In the genomic region with DNA sequence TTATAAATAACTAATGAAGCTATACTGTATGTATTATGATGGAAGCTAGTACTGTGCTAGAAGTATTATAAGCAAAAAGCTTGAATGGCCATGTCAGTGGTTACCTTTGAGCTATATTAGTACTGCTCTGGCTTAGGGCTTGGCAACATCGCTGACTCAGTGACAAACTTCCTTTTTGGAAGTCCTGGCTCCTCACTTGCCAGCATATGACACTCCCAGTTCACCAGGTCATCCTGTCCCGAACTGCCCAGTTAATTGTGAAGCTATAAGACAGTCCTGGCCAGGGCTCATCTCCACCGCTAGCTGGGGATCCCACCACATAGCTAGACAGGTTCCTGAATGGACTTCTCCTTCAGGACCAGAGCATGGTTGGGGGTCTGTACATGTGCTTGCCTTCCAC, we compare ENCODE assay signal across 15 cellular contexts. TPM values are rescaled to one million over a fixed set of nuclear protein-coding genes. Genes with fewer than 3 reads are reported as not detected.
A peak's percentile ranks its signal among the peaks of the same experiment; 100 is the strongest.
DNase-seq lines count a peak whose midpoint lies in the region; ATAC-seq, FAIRE-seq and TF ChIP-seq lines count a peak whose summit lies in the region.
"Had no signal": no experiment of that assay in that cellular context is flagged by ENCODE, and none has a peak within 500 bp of the region (broad histone marks: within the 10 kb centered on the region; RNA-seq: fewer than 3 reads in every experiment).

No MANE protein-coding gene starts in this region.

- CTCF ChIA-PET in H1 (lab: Charles Lee; ENCODE audit: partially characterized antibody): no interaction called here

- H3K23ac ChIP-seq in H1 (ENCODE audit: insufficient read length): no peak overlapping the region

- H3K9ac ChIP-seq in H1 (replicated peaks in 1 of 4; ENCODE audit: extremely low read depth in 1 of 4, low read depth in 3 of 4, low read length in 3 of 4): no peak overlapping the region

- H3K56ac ChIP-seq in H1 (replicated peaks; ENCODE audit: insufficient read length, low read depth, low read length): no peak overlapping the region

- DNase-seq in MG63 (peak; percentile 76), H1 (ENCODE audit: low read depth in 1 of 2, low spot score in 2 of 2) (no peak), lower lobe of right lung (no peak), thoracic aorta (ENCODE audit: low spot score) (no peak), DMS114 treated with DMSO at 0.1 percent for 48 hours (lab: John Stamatoyannopoulos, UW; ENCODE audit: unreplicated experiment) (no peak), transverse colon (no peak)
- DNase-seq: amniotic stem cell; effector memory CD4-positive, alpha-beta T cell; NCI-H2171; stimulated activated CD4-positive, alpha-beta T cell treated with anti-CD3 and anti-CD28 coated beads, Interleukin-2, amount 100 ng/mL, for 24 hours; stimulated activated naive CD4-positive, alpha-beta T cell; T-helper 9 cell had no signal

- intact Hi-C loops in lower lobe of right lung (cut with DNase I): no loop called here
- intact Hi-C loops in transverse colon (cut with DNase I; ENCODE audit: low total_unique reads): no loop called here

- H3K23me2 ChIP-seq in H1 (ENCODE audit: low read depth, low read length): no peaks in the 10 kb centered on the region

- H2BK12ac ChIP-seq in H1 (ENCODE audit: low read depth, low read length): no peak overlapping the region

- H3K79me1 ChIP-seq in H1 (ENCODE audit: low read depth, low read length): peaks cover 2% of the 10 kb centered on the region; the same call in 1 of the 2 replicates

- no peaks in the 10 kb centered on the region for H4K20me1 ChIP-seq in H1 (replicated peaks in 1 of 2; ENCODE audit: control insufficient read depth in 1 of 2, insufficient read depth in 2 of 2, low read length in 2 of 2)

- no peak for FAIRE-seq in H1 (lab: Jason Lieb, UNC)
- FAIRE-seq: D721Med had no signal

- peak overlapping the region; percentile 33 for H2AK5ac ChIP-seq in H1 (ENCODE audit: low read depth, low read length)

- peaks cover 0 to 19% of the 10 kb centered on the region in 2 experiments; a peak in 2 of 4 replicates for H3K79me2 ChIP-seq in H1 (ENCODE audit: control insufficient read depth in 1 of 2, insufficient read depth in 2 of 2, low read length in 2 of 2)

- H4K5ac ChIP-seq in H1 (ENCODE audit: insufficient read length, low read depth, low read length): no peak overlapping the region

- no peak for TF ChIP-seq RAD21 in H1 (IDR thresholded peaks at IDR 0.05 in 1 of 2, conservative IDR thresholded peaks at IDR 0.05 in 1 of 2; ENCODE audit: low read depth in 2 of 2, low read length in 2 of 2)

- ATAC-seq in lower lobe of right lung (peak; percentile 78 to 79), thoracic aorta (ENCODE audit: insufficient number of reproducible peaks, low FRiP score, low read depth) (peak; percentile 54), GM19035 (IDR thresholded peaks at IDR 0.05; ENCODE audit: unreplicated experiment) (no peak)
- ATAC-seq: Panc1 had no signal

- TF ChIP-seq CTCF in H1 (IDR thresholded peaks at IDR 0.05; ENCODE audit: control extremely low read depth in 1 of 3, insufficient read depth in 1 of 3, low read depth in 1 of 3, low read length in 3 of 3) (no peak), lower lobe of right lung (IDR thresholded peaks at IDR 0.05) (no peak), thoracic aorta (IDR thresholded peaks at IDR 0.05) (no peak), transverse colon (IDR thresholded peaks at IDR 0.05) (no peak)

- H3K9me3 ChIP-seq in MG63 (no peaks in the 10 kb centered on the region), H1 (ENCODE audit: insufficient read depth in 2 of 2, low read depth in 1 of 2, low read length in 1 of 2) (no peaks in the 10 kb centered on the region), lower lobe of right lung (no peaks in the 10 kb centered on the region), thoracic aorta (no peaks in the 10 kb centered on the region), transverse colon (no peaks in the 10 kb centered on the region)

- no peak overlapping the region for H3K4me2 ChIP-seq in H1 (ENCODE audit: insufficient read depth in 1 of 2, low read depth in 2 of 2, low read length in 2 of 2)

- H3K36me3 ChIP-seq in MG63: no peaks in the 10 kb centered on the region
- H3K36me3 ChIP-seq in H1 (ENCODE audit: control insufficient read depth in 2 of 4, insufficient read depth in 4 of 4, low read length in 3 of 4): no peaks in the 10 kb centered on the region
- peaks cover 5% of the 10 kb centered on the region for H3K36me3 ChIP-seq in lower lobe of right lung
- H3K36me3 ChIP-seq in thoracic aorta: no peaks in the 10 kb centered on the region
- H3K36me3 ChIP-seq in transverse colon: no peaks in the 10 kb centered on the region

- H3K4ac ChIP-seq in H1 (replicated peaks; ENCODE audit: insufficient read length, low read depth, low read length): no peak overlapping the region

- in situ Hi-C loops in transverse colon (cut with MboI; ENCODE audit: low pct_ligation_motif_present in 1 of 4, low pct_unique_long_range_greater_than_20kb in 1 of 4, low sequenced_read_pairs in 3 of 4): no loop called here

- TF ChIP-seq EP300 in H1 (IDR thresholded peaks at IDR 0.05; ENCODE audit: borderline replicate concordance in 1 of 2, low read depth in 2 of 2, low read length in 2 of 2) (no peak), transverse colon (IDR thresholded peaks at IDR 0.05; ENCODE audit: low read depth) (no peak)

- H3K27me3 ChIP-seq in MG63 (no peaks in the 10 kb centered on the region), H1 (replicated peaks in 1 of 4; ENCODE audit: control insufficient read depth in 3 of 4, extremely low read depth in 1 of 4, insufficient read depth in 3 of 4, low read length in 3 of 4) (no peaks in the 10 kb centered on the region), lower lobe of right lung (ENCODE audit: low read depth) (no peaks in the 10 kb centered on the region), thoracic aorta (replicated peaks; ENCODE audit: insufficient read depth) (no peaks in the 10 kb centered on the region), transverse colon (no peaks in the 10 kb centered on the region)

- H2AFZ ChIP-seq in H1 (ENCODE audit: low read length): no peak overlapping the region

- H2BK15ac ChIP-seq in H1 (ENCODE audit: low read length): no peak overlapping the region

- POLR2A ChIA-PET in H1 (lab: Charles Lee; ENCODE audit: partially characterized antibody): no interaction called here

- H3K4me3 ChIP-seq in MG63 (no peak overlapping the region), H1 (ENCODE audit: extremely low read depth in 1 of 4, insufficient read depth in 2 of 4, low read depth in 3 of 4, low read length in 4 of 4) (no peak overlapping the region), lower lobe of right lung (no peak overlapping the region), thoracic aorta (no peak overlapping the region), transverse colon (no peak overlapping the region)

- H4K91ac ChIP-seq in H1 (replicated peaks; ENCODE audit: insufficient read length, low read length): no peak overlapping the region

- H2BK120ac ChIP-seq in H1 (replicated peaks; ENCODE audit: low read depth, low read length): no peak overlapping the region

- H4K8ac ChIP-seq in H1 (ENCODE audit: extremely low read depth, insufficient read depth, low read length): no peak overlapping the region

- no peak overlapping the region for H3K18ac ChIP-seq in H1 (ENCODE audit: extremely low read depth, low read length)

- TF ChIP-seq POLR2A in H1 (IDR thresholded peaks at IDR 0.05; ENCODE audit: control extremely low read depth in 1 of 2, low read depth in 2 of 2, low read length in 2 of 2) (no peak), transverse colon (IDR thresholded peaks at IDR 0.05) (no peak)

- H3K27ac ChIP-seq in H1 (ENCODE audit: low read depth, low read length) (no peak overlapping the region), lower lobe of right lung (peak overlapping the region; percentile 29), thoracic aorta (peak overlapping the region in 1 of 2 donors; percentile 25), transverse colon (peak overlapping the region in 2 of 4 donors; percentile 2 to 3)

- H3K4me1 ChIP-seq in H1 (replicated peaks in 1 of 4; ENCODE audit: control insufficient read depth in 3 of 4, insufficient read depth in 4 of 4, low read length in 3 of 4): peaks cover 0 to 7% (median 0%) of the 10 kb centered on the region in 4 experiments; a peak in 1 of 7 replicates
- peaks cover 60% of the 10 kb centered on the region for H3K4me1 ChIP-seq in lower lobe of right lung
- H3K4me1 ChIP-seq in thoracic aorta (ENCODE audit: control insufficient read depth in 1 of 2, low read depth in 2 of 2): peaks cover 20 to 40% of the 10 kb centered on the region in 2 donors
- peaks cover 0 to 33% (median 9%) of the 10 kb centered on the region in 4 donors for H3K4me1 ChIP-seq in transverse colon

- no peak overlapping the region for H3K14ac ChIP-seq in H1 (ENCODE audit: insufficient read length)

- WGBS in H1 (ENCODE audit: extremely low coverage in 1 of 2, insufficient coverage in 1 of 2, insufficient read length in 1 of 2, insufficient replicate concordance in 2 of 2, low coverage in 1 of 2, low lambda C conversion rate in 2 of 2, missing lambda C conversion rate in 1 of 2), 2 experiments: 94% methylated on average over 3 of the region's 3 CpGs; no CpG with 5 or more reads in 1 of the 2 experiments
- whole genome bisulfite sequencing in transverse colon (ENCODE audit: low coverage in 1 of 2), 2 donors: 40 to 77% methylated on average over 1 to 3 of the region's 3 CpGs

- no peak overlapping the region for H2BK20ac ChIP-seq in H1 (ENCODE audit: low read length)

- H2BK5ac ChIP-seq in H1 (ENCODE audit: low read depth, low read length): no peak overlapping the region

RNA-seq across cellular contexts. Expression of a gene that starts 31.9 kb away (rescaled TPM):
- total RNA-seq in MG63 (2014; rRNA removed; shearing (Covaris generic); ENCODE audit: low replicate concordance): 14.4 and 16.0 TPM in 2 replicates
- 47.0 and 47.8 TPM in 2 replicates for total RNA-seq in H1 (2021; fragmentation: NEBNext Ultra II Directional; extraction: Animal tissue kit (Norgen Biotek cat#: 25700))
- 6.1 and 9.5 TPM in 2 replicates for polyA plus RNA-seq in H1 (2011; rRNA removed)
- 17.9 TPM for polyA plus RNA-seq in H1 (2011; cell fraction: cytosol; rRNA removed)
- 5.9 TPM for polyA plus RNA-seq in H1 (2011; cell fraction: nucleus; rRNA removed)
- 19.4 to 42.9 TPM (median 25.0 TPM) in 4 replicates for polyA plus RNA-seq in H1 (2012, experiment 1 of 2)
- polyA plus RNA-seq in H1 (2012, experiment 2 of 2): 1.6 TPM
- polyA plus RNA-seq in H1 (2013, experiment 1 of 2): 41.2 TPM
- polyA plus RNA-seq in H1 (2013, experiment 2 of 2): 43.0 TPM
- 18.6 and 26.4 TPM in 2 replicates for polyA minus RNA-seq in H1 (2011; rRNA and poly(A)+ RNA removed)
- 83.0 TPM for polyA minus RNA-seq in H1 (2011; cell fraction: cytosol; rRNA and poly(A)+ RNA removed)
- 11.2 TPM for polyA minus RNA-seq in H1 (2011; cell fraction: nucleus; rRNA and poly(A)+ RNA removed)
- 72.7 TPM for total RNA-seq in lower lobe of right lung
- total RNA-seq in thoracic aorta: 10 to 100 TPM; 55.2 to 64.1 TPM
- total RNA-seq in transverse colon: 10 to 100 TPM in 2 of 4 donors, 1 to 10 TPM in 2; 3.2 to 25.4 (median 9.5) TPM

RNA-seq across cellular contexts. Expression of a gene that starts 56.1 kb away (rescaled TPM):
- total RNA-seq in MG63 (2014; rRNA removed; shearing (Covaris generic); ENCODE audit: low replicate concordance): 0.84 and 5.2 TPM in 2 replicates
- 21.4 and 22.9 TPM in 2 replicates for total RNA-seq in H1 (2021; fragmentation: NEBNext Ultra II Directional; extraction: Animal tissue kit (Norgen Biotek cat#: 25700))
- polyA plus RNA-seq in H1 (2011; rRNA removed): 9.3 and 11.5 TPM in 2 replicates
- polyA plus RNA-seq in H1 (2011; cell fraction: cytosol; rRNA removed): 11.8 TPM
- 12.3 TPM for polyA plus RNA-seq in H1 (2011; cell fraction: nucleus; rRNA removed)
- 10.1 to 14.1 TPM (median 12.6 TPM) in 4 replicates for polyA plus RNA-seq in H1 (2012, experiment 1 of 2)
- 3.8 TPM for polyA plus RNA-seq in H1 (2012, experiment 2 of 2)
- polyA plus RNA-seq in H1 (2013, experiment 1 of 2): 18.0 TPM
- 20.1 TPM for polyA plus RNA-seq in H1 (2013, experiment 2 of 2)
- polyA minus RNA-seq in H1 (2011; rRNA and poly(A)+ RNA removed): 18.0 and 21.4 TPM in 2 replicates
- 10.9 TPM for polyA minus RNA-seq in H1 (2011; cell fraction: cytosol; rRNA and poly(A)+ RNA removed)
- 19.3 TPM for polyA minus RNA-seq in H1 (2011; cell fraction: nucleus; rRNA and poly(A)+ RNA removed)
- total RNA-seq in lower lobe of right lung (31.0 TPM), thoracic aorta (10 to 100 TPM; 16.2 to 22.2 TPM), transverse colon (1 to 10 TPM in 3 of 4 donors, under 1 TPM in 1; 0.80 to 9.7 (median 7.1) TPM)
